ENCODE assay signal across 13 cellular contexts in the genomic region with DNA sequence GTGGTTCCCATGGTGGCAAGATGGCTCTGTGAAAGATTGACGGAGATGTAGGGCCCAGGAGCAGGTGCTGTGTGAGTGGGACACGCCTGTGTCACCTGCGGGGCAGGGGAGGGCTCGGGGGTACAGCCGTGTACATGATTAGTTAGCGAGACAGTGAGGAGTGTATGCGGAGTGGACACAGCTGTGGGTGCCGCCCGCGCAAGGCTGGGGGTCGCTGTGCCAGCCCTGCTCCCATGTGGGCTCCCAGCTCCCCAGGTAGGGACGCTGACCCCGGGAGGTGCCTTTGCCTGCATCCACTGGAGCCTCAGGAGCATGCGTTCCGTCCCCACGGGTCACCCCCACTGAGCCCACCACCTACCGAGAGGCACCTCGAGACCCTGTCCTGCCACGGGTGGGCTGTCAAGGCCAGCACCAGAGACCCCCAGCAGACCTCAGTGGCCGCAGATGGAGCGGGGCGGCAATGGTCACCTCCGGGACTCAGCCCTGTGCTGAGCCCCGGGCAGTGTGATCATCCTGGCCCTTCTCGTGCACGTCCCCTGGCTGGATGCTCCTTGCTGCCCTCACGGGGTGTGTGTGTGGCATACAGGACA. TPM values are rescaled to one million over a fixed set of nuclear protein-coding genes. Genes with fewer than 3 reads are reported as not detected.
DNase-seq lines count a peak whose midpoint lies in the region; ATAC-seq, FAIRE-seq and TF ChIP-seq lines count a peak whose summit lies in the region.
"Had no signal": no experiment of that assay in that cellular context is flagged by ENCODE, and none has a peak within 500 bp of the region (broad histone marks: within the 10 kb centered on the region; RNA-seq: fewer than 3 reads in every experiment).

No MANE protein-coding gene starts in this region.

- no peaks in the 10 kb centered on the region for H3K36me3 ChIP-seq in breast epithelium
- H3K36me3 ChIP-seq in HepG2 (replicated peaks in 1 of 2; ENCODE audit: control insufficient read depth in 1 of 2, insufficient read depth in 2 of 2, low read length in 2 of 2): peaks cover 13 to 15% of the 10 kb centered on the region in 2 experiments; a peak in 4 of 5 replicates
- H3K36me3 ChIP-seq in transverse colon: no peaks in the 10 kb centered on the region

- peak overlapping the region; percentile 35 for H3K27ac Mint-ChIP-seq in MCF 10A (ENCODE audit: low read depth, unreplicated experiment)

- no peaks in the 10 kb centered on the region for H3K4me1 Mint-ChIP-seq in MCF 10A (ENCODE audit: insufficient read depth, unreplicated experiment)

- 92% methylated on average over 16 of the region's 27 CpGs for WGBS in HepG2 (ENCODE audit: low lambda C conversion rate)
- 72% methylated on average over 25 of the region's 27 CpGs; no CpG with 5 or more reads in 1 of the 2 donors for WGBS in transverse colon (ENCODE audit: low coverage in 1 of 2), 2 donors

- peak overlapping the region; percentile 99; the same call in 1 of the 2 replicates for H3K4me2 ChIP-seq in HepG2 (ENCODE audit: low read depth, low read length)

- no peak for TF ChIP-seq RAD21 in HepG2 (CRISPR knock-in tag; IDR thresholded peaks at IDR 0.05)

- intact Hi-C loops in MCF 10A (cut with micrococcal nuclease): no loop called here
- intact Hi-C loops in breast epithelium (cut with DNase I; ENCODE audit: low total_unique reads): no loop called here
- intact Hi-C loops in HepG2 (cut with micrococcal nuclease; ENCODE audit: unreplicated experiment): loop anchor here (5.0 kb wide), 1 partner anchor 32 kb away; a partner anchor contains a TSS
- intact Hi-C loops in transverse colon (cut with DNase I; ENCODE audit: low total_unique reads): no loop called here

- no peak for ATAC-seq in HepG2

- TF ChIP-seq POLR2A in breast epithelium (IDR thresholded peaks at IDR 0.05): no peak
- no peak for TF ChIP-seq POLR2A in HepG2 (IDR thresholded peaks at IDR 0.05; ENCODE audit: insufficient read depth in 1 of 2, low read depth in 2 of 2, low read length in 2 of 2)
- peak; percentile 64 for TF ChIP-seq POLR2A in transverse colon (IDR thresholded peaks at IDR 0.05)

- H3K9me3 ChIP-seq in breast epithelium: no peaks in the 10 kb centered on the region
- no peaks in the 10 kb centered on the region for H3K9me3 ChIP-seq in HepG2 (ENCODE audit: low read length)
- no peaks in the 10 kb centered on the region for H3K9me3 ChIP-seq in transverse colon
- H3K9me3 ChIP-seq: tibial nerve had no signal

- no peaks in the 10 kb centered on the region for H3K27me3 Mint-ChIP-seq in MCF 10A (ENCODE audit: insufficient read depth, unreplicated experiment)

- TF ChIP-seq CTCF in MCF 10A (IDR thresholded peaks at IDR 0.05; ENCODE audit: unreplicated experiment) (no peak), breast epithelium (IDR thresholded peaks at IDR 0.05) (no peak), HepG2 (CRISPR knock-in tag; IDR thresholded peaks at IDR 0.05) (no peak), transverse colon (IDR thresholded peaks at IDR 0.05) (peak in 1 of 5 experiments; percentile 31)

- no peak for FAIRE-seq in HepG2 (lab: Jason Lieb, UNC)

- H4K20me1 ChIP-seq in HepG2 (ENCODE audit: insufficient read depth, low read length): peaks cover 11% of the 10 kb centered on the region; the same call in 1 of the 2 replicates

- POLR2A ChIA-PET in MCF 10A (lab: Yijun Ruan, JAX) (interaction anchor here (0.6 to 1.0 kb wide), 2 partner anchors 109 to 300 kb away, joined by 3 read pairs; a partner anchor contains a TSS), HepG2 (lab: Yijun Ruan, JAX) (interaction anchor here (1.2 to 1.9 kb wide), 3 partner anchors 11 to 50 kb away, joined by 3 to 7 read pairs (median 5); no protein-coding TSS in a partner anchor)

- no peaks in the 10 kb centered on the region for H3K27me3 ChIP-seq in breast epithelium
- no peaks in the 10 kb centered on the region for H3K27me3 ChIP-seq in HepG2 (ENCODE audit: control insufficient read depth in 1 of 2, insufficient read depth in 2 of 2, low read length in 2 of 2)
- no peaks in the 10 kb centered on the region for H3K27me3 ChIP-seq in transverse colon
- H3K27me3 ChIP-seq: tibial nerve had no signal

- no peak overlapping the region for H2AFZ ChIP-seq in HepG2 (ENCODE audit: low read length)
- H2AFZ ChIP-seq: parathyroid adenoma had no signal

- H3K36me3 Mint-ChIP-seq in MCF 10A (ENCODE audit: insufficient read depth, unreplicated experiment): peaks cover 40% of the 10 kb centered on the region

- H3K9ac ChIP-seq in HepG2 (ENCODE audit: insufficient read depth, low read depth, low read length): no peak overlapping the region
- H3K9ac ChIP-seq: parathyroid adenoma had no signal

- H3K4me3 Mint-ChIP-seq in MCF 10A (ENCODE audit: unreplicated experiment): peak overlapping the region; percentile 16

- H3K9me3 Mint-ChIP-seq in MCF 10A (ENCODE audit: unreplicated experiment): no peaks in the 10 kb centered on the region

- in situ Hi-C loops in HepG2 (cut with HindIII; ENCODE audit: extremely low pct_ligation_motif_present, low pct_unique_long_range_greater_than_20kb): no loop called here
- in situ Hi-C loops in transverse colon (cut with MboI; ENCODE audit: low pct_ligation_motif_present in 1 of 4, low pct_unique_long_range_greater_than_20kb in 1 of 4, low sequenced_read_pairs in 3 of 4): no loop called here

- H3K79me2 ChIP-seq in HepG2 (ENCODE audit: insufficient read depth, low read length): peaks cover 76% of the 10 kb centered on the region

- BruUV-seq in MCF 10A (replicated peaks; lab: Mats Ljungman, UMichigan) (no TSS peak), HepG2 (replicated peaks; lab: Mats Ljungman, UMichigan) (no TSS peak)

- DNase-seq in MCF 10A (ENCODE audit: unreplicated experiment) (no peak), breast epithelium (ENCODE audit: low spot score in 2 of 2) (no peak), HepG2 (ENCODE audit: low spot score) (no peak), transverse colon (no peak), cerebellum (ENCODE audit: low spot score) (no peak), hepatic stellate cell (ENCODE audit: low spot score) (no peak)
- DNase-seq: activated naive CD4-positive, alpha-beta T cell treated with anti-CD3 and anti-CD28 coated beads, Interleukin-2, amount 50 U/mL, for 16 hours had no signal

- no peak overlapping the region for H3K4me3 ChIP-seq in breast epithelium
- H3K4me3 ChIP-seq in HepG2 (replicated peaks in 1 of 3; ENCODE audit: insufficient read depth in 1 of 3, low read depth in 2 of 3, low read length in 3 of 3): no peak overlapping the region
- peak overlapping the region in 3 of 4 donors; percentile 21 to 49 (median 26) for H3K4me3 ChIP-seq in transverse colon
- H3K4me3 ChIP-seq: tibial nerve had no signal

- H3K27ac ChIP-seq in breast epithelium (no peak overlapping the region), HepG2 (ENCODE audit: extremely low read length, insufficient read depth, low read length) (no peak overlapping the region), transverse colon (peak overlapping the region; percentile 87 to 94 (median 91))
- H3K27ac ChIP-seq: 22Rv1, parathyroid adenoma, VCaP had no signal

- CTCF ChIA-PET in MCF 10A (lab: Yijun Ruan, JAX): interaction anchor here (0.6 kb wide), 1 partner anchor 103 kb away, joined by 3 read pairs; no protein-coding TSS in a partner anchor
- CTCF ChIA-PET in HepG2 (lab: Yijun Ruan, JAX; ENCODE audit: low intra/inter-chr PET ratio, low total read pairs): no interaction called here

- H3K4me1 ChIP-seq in breast epithelium (peaks cover 0 to 2% of the 10 kb centered on the region in 2 donors), HepG2 (ENCODE audit: insufficient read depth, low read length) (peaks cover 44% of the 10 kb centered on the region), transverse colon (peaks cover 14 to 50% (median 40%) of the 10 kb centered on the region in 4 donors)
- H3K4me1 ChIP-seq: parathyroid adenoma had no signal

- no peak for TF ChIP-seq EP300 in HepG2 (IDR thresholded peaks at IDR 0.05; ENCODE audit: low read depth in 2 of 2, low read length in 2 of 2)
- TF ChIP-seq EP300 in HepG2 (CRISPR knock-in tag; IDR thresholded peaks at IDR 0.05; ENCODE audit: borderline replicate concordance): no peak
- TF ChIP-seq EP300 in transverse colon (IDR thresholded peaks at IDR 0.05; ENCODE audit: low read depth): no peak

RNA-seq across cellular contexts. Expression of a gene that starts 7.4 kb away (rescaled TPM):
- 68.2 and 81.1 TPM in 2 replicates for total RNA-seq in MCF 10A (2022)
- 10 to 100 TPM; 15.4 to 27.2 (median 15.5) TPM for total RNA-seq in breast epithelium
- 15.0 and 24.5 TPM in 2 replicates for total RNA-seq in HepG2 (2016; rRNA removed; fragmentation: Illumina TruSeq; extraction: Trizol)
- 4.2 and 4.4 TPM in 2 replicates for total RNA-seq in HepG2 (2016; cell fraction: cytosol; rRNA removed; fragmentation: Illumina TruSeq; extraction: Trizol; ENCODE audit: low read depth)
- total RNA-seq in HepG2 (2016; cell fraction: insoluble cytoplasmic fraction; rRNA removed; fragmentation: Illumina TruSeq; extraction: Trizol): 12.6 and 24.1 TPM in 2 replicates
- total RNA-seq in HepG2 (2016; cell fraction: membrane; rRNA removed; fragmentation: Illumina TruSeq; extraction: Trizol): 16.3 and 16.4 TPM in 2 replicates
- total RNA-seq in HepG2 (2016; cell fraction: nucleus; rRNA removed; fragmentation: Illumina TruSeq; extraction: Trizol): 14.9 and 20.4 TPM in 2 replicates
- 14.9 and 22.2 TPM in 2 replicates for polyA plus RNA-seq in HepG2 (2011; rRNA removed)
- polyA plus RNA-seq in HepG2 (2011; cell fraction: cytosol; rRNA removed): 11.3 and 22.6 TPM in 2 replicates
- 103 and 145 TPM in 2 replicates for polyA plus RNA-seq in HepG2 (2011; cell fraction: nucleus; rRNA removed)
- 17.6 and 19.5 TPM in 2 replicates for polyA plus RNA-seq in HepG2 (2012)
- polyA plus RNA-seq in HepG2 (2016; cell fraction: cytosol; fragmentation: Illumina TruSeq; extraction: Trizol; ENCODE audit: low read depth): 5.8 and 6.0 TPM in 2 replicates
- polyA plus RNA-seq in HepG2 (2016; cell fraction: insoluble cytoplasmic fraction; fragmentation: Illumina TruSeq; extraction: Trizol; ENCODE audit: low read depth): 20.7 and 26.7 TPM in 2 replicates
- polyA plus RNA-seq in HepG2 (2016; cell fraction: membrane; fragmentation: Illumina TruSeq; extraction: Trizol; ENCODE audit: low read depth): 16.3 and 19.3 TPM in 2 replicates
- polyA plus RNA-seq in HepG2 (2016; cell fraction: nucleus; fragmentation: Illumina TruSeq; extraction: Trizol; ENCODE audit: insufficient read depth, low read depth): 67.7 and 68.0 TPM in 2 replicates
- 22.1 and 60.1 TPM in 2 replicates for polyA minus RNA-seq in HepG2 (2011; rRNA and poly(A)+ RNA removed; ENCODE audit: low replicate concordance)
- 39.5 and 41.1 TPM in 2 replicates for polyA minus RNA-seq in HepG2 (2011; cell fraction: cytosol; rRNA and poly(A)+ RNA removed)
- polyA minus RNA-seq in HepG2 (2011; cell fraction: nucleus; rRNA and poly(A)+ RNA removed): 16.0 and 18.4 TPM in 2 replicates
- 100 to 1,000 TPM; 108 to 388 (median 175) TPM for total RNA-seq in transverse colon
- total RNA-seq in cerebellum: 17.0 TPM

RNA-seq across cellular contexts. Expression of a gene that starts 25.2 kb away (rescaled TPM):
- not detected in 2 replicates for total RNA-seq in MCF 10A (2022)
- total RNA-seq in breast epithelium: not detected
- 0.07 TPM in 1 of 2 replicates, not detected in the other for total RNA-seq in HepG2 (2016; rRNA removed; fragmentation: Illumina TruSeq; extraction: Trizol)
- total RNA-seq in HepG2 (2016; cell fraction: cytosol; rRNA removed; fragmentation: Illumina TruSeq; extraction: Trizol; ENCODE audit: low read depth): not detected in 2 replicates
- total RNA-seq in HepG2 (2016; cell fraction: insoluble cytoplasmic fraction; rRNA removed; fragmentation: Illumina TruSeq; extraction: Trizol): not detected in 2 replicates
- total RNA-seq in HepG2 (2016; cell fraction: membrane; rRNA removed; fragmentation: Illumina TruSeq; extraction: Trizol): not detected in 2 replicates
- not detected in 2 replicates for total RNA-seq in HepG2 (2016; cell fraction: nucleus; rRNA removed; fragmentation: Illumina TruSeq; extraction: Trizol)
- polyA plus RNA-seq in HepG2 (2011; rRNA removed): 0.16 and 0.38 TPM in 2 replicates
- polyA plus RNA-seq in HepG2 (2011; cell fraction: cytosol; rRNA removed): 0.23 and 0.28 TPM in 2 replicates
- 0.81 and 1.2 TPM in 2 replicates for polyA plus RNA-seq in HepG2 (2011; cell fraction: nucleus; rRNA removed)
- 0.63 and 0.74 TPM in 2 replicates for polyA plus RNA-seq in HepG2 (2012)
- polyA plus RNA-seq in HepG2 (2016; cell fraction: cytosol; fragmentation: Illumina TruSeq; extraction: Trizol; ENCODE audit: low read depth): not detected in 2 replicates
- not detected in 2 replicates for polyA plus RNA-seq in HepG2 (2016; cell fraction: insoluble cytoplasmic fraction; fragmentation: Illumina TruSeq; extraction: Trizol; ENCODE audit: low read depth)
- not detected in 2 replicates for polyA plus RNA-seq in HepG2 (2016; cell fraction: membrane; fragmentation: Illumina TruSeq; extraction: Trizol; ENCODE audit: low read depth)
- polyA plus RNA-seq in HepG2 (2016; cell fraction: nucleus; fragmentation: Illumina TruSeq; extraction: Trizol; ENCODE audit: insufficient read depth, low read depth): not detected in 2 replicates
- 0.12 TPM in 1 of 2 replicates, not detected in the other for polyA minus RNA-seq in HepG2 (2011; rRNA and poly(A)+ RNA removed; ENCODE audit: low replicate concordance)
- 0.35 and 0.40 TPM in 2 replicates for polyA minus RNA-seq in HepG2 (2011; cell fraction: cytosol; rRNA and poly(A)+ RNA removed)
- not detected in 2 replicates for polyA minus RNA-seq in HepG2 (2011; cell fraction: nucleus; rRNA and poly(A)+ RNA removed)
- total RNA-seq in transverse colon: not detected
- 2.7 TPM for total RNA-seq in cerebellum
- total RNA-seq: epithelial cell of proximal tubule, lung microvascular endothelial cell, tibial nerve had no signal

RNA-seq across cellular contexts. Expression of a gene that starts 31.9 kb away (rescaled TPM):
- total RNA-seq in MCF 10A (2022) (not detected in 2 replicates), breast epithelium (1 to 10 TPM in 1 of 3 donors, under 1 TPM in 2; 0.32 to 1.9 (median 0.66) TPM), HepG2 (2016; rRNA removed; fragmentation: Illumina TruSeq; extraction: Trizol) (0.40 and 0.48 TPM in 2 replicates), transverse colon (under 1 TPM in 3 of 4 donors, not detected in 1; 0.55 to 0.75 (median 0.64) TPM), cerebellum (0.27 TPM)
- not detected in 2 replicates for total RNA-seq in HepG2 (2016; cell fraction: cytosol; rRNA removed; fragmentation: Illumina TruSeq; extraction: Trizol; ENCODE audit: low read depth)
- total RNA-seq in HepG2 (2016; cell fraction: insoluble cytoplasmic fraction; rRNA removed; fragmentation: Illumina TruSeq; extraction: Trizol): 0.33 and 0.45 TPM in 2 replicates
- total RNA-seq in HepG2 (2016; cell fraction: membrane; rRNA removed; fragmentation: Illumina TruSeq; extraction: Trizol): 0.10 and 0.22 TPM in 2 replicates
- 0.22 TPM in 1 of 2 replicates, not detected in the other for total RNA-seq in HepG2 (2016; cell fraction: nucleus; rRNA removed; fragmentation: Illumina TruSeq; extraction: Trizol)
- 0.59 and 1.1 TPM in 2 replicates for polyA plus RNA-seq in HepG2 (2011; rRNA removed)
- polyA plus RNA-seq in HepG2 (2011; cell fraction: cytosol; rRNA removed): 0.71 and 1.2 TPM in 2 replicates
- polyA plus RNA-seq in HepG2 (2011; cell fraction: nucleus; rRNA removed): 1.3 and 1.7 TPM in 2 replicates
- 1.4 and 1.5 TPM in 2 replicates for polyA plus RNA-seq in HepG2 (2012)
- polyA plus RNA-seq in HepG2 (2016; cell fraction: cytosol; fragmentation: Illumina TruSeq; extraction: Trizol; ENCODE audit: low read depth): 0.09 TPM in 1 of 2 replicates, not detected in the other
- 0.26 TPM in 2 replicates for polyA plus RNA-seq in HepG2 (2016; cell fraction: insoluble cytoplasmic fraction; fragmentation: Illumina TruSeq; extraction: Trizol; ENCODE audit: low read depth)
- polyA plus RNA-seq in HepG2 (2016; cell fraction: membrane; fragmentation: Illumina TruSeq; extraction: Trizol; ENCODE audit: low read depth): not detected in 2 replicates
- not detected in 2 replicates for polyA plus RNA-seq in HepG2 (2016; cell fraction: nucleus; fragmentation: Illumina TruSeq; extraction: Trizol; ENCODE audit: insufficient read depth, low read depth)
- polyA minus RNA-seq in HepG2 (2011; rRNA and poly(A)+ RNA removed; ENCODE audit: low replicate concordance): 1.4 TPM in 1 of 2 replicates, not detected in the other
- 0.40 and 0.88 TPM in 2 replicates for polyA minus RNA-seq in HepG2 (2011; cell fraction: cytosol; rRNA and poly(A)+ RNA removed)
- 0.13 and 0.25 TPM in 2 replicates for polyA minus RNA-seq in HepG2 (2011; cell fraction: nucleus; rRNA and poly(A)+ RNA removed)

RNA-seq across cellular contexts. Expression of a gene that starts 34.8 kb away (rescaled TPM):
- 45.6 and 47.4 TPM in 2 replicates for total RNA-seq in MCF 10A (2022)
- total RNA-seq in breast epithelium: 10 to 100 TPM; 22.2 to 36.1 (median 31.9) TPM
- total RNA-seq in HepG2 (2016; rRNA removed; fragmentation: Illumina TruSeq; extraction: Trizol): 8.4 and 19.7 TPM in 2 replicates
- total RNA-seq in HepG2 (2016; cell fraction: cytosol; rRNA removed; fragmentation: Illumina TruSeq; extraction: Trizol; ENCODE audit: low read depth): 7.5 and 10.0 TPM in 2 replicates
- 7.4 and 18.9 TPM in 2 replicates for total RNA-seq in HepG2 (2016; cell fraction: insoluble cytoplasmic fraction; rRNA removed; fragmentation: Illumina TruSeq; extraction: Trizol)
- 13.0 and 18.2 TPM in 2 replicates for total RNA-seq in HepG2 (2016; cell fraction: membrane; rRNA removed; fragmentation: Illumina TruSeq; extraction: Trizol)
- total RNA-seq in HepG2 (2016; cell fraction: nucleus; rRNA removed; fragmentation: Illumina TruSeq; extraction: Trizol): 16.8 and 19.0 TPM in 2 replicates
- 7.7 and 13.6 TPM in 2 replicates for polyA plus RNA-seq in HepG2 (2011; rRNA removed)
- polyA plus RNA-seq in HepG2 (2011; cell fraction: cytosol; rRNA removed): 7.2 and 11.6 TPM in 2 replicates
- 70.8 and 80.2 TPM in 2 replicates for polyA plus RNA-seq in HepG2 (2011; cell fraction: nucleus; rRNA removed)
- polyA plus RNA-seq in HepG2 (2012): 6.7 and 8.5 TPM in 2 replicates
- polyA plus RNA-seq in HepG2 (2016; cell fraction: cytosol; fragmentation: Illumina TruSeq; extraction: Trizol; ENCODE audit: low read depth): 6.3 and 7.2 TPM in 2 replicates
- polyA plus RNA-seq in HepG2 (2016; cell fraction: insoluble cytoplasmic fraction; fragmentation: Illumina TruSeq; extraction: Trizol; ENCODE audit: low read depth): 6.9 and 8.3 TPM in 2 replicates
- 10.4 and 10.8 TPM in 2 replicates for polyA plus RNA-seq in HepG2 (2016; cell fraction: membrane; fragmentation: Illumina TruSeq; extraction: Trizol; ENCODE audit: low read depth)
- polyA plus RNA-seq in HepG2 (2016; cell fraction: nucleus; fragmentation: Illumina TruSeq; extraction: Trizol; ENCODE audit: insufficient read depth, low read depth): 31.7 and 36.7 TPM in 2 replicates
- 38.0 and 89.1 TPM in 2 replicates for polyA minus RNA-seq in HepG2 (2011; rRNA and poly(A)+ RNA removed; ENCODE audit: low replicate concordance)
- 8.1 and 11.1 TPM in 2 replicates for polyA minus RNA-seq in HepG2 (2011; cell fraction: cytosol; rRNA and poly(A)+ RNA removed)
- polyA minus RNA-seq in HepG2 (2011; cell fraction: nucleus; rRNA and poly(A)+ RNA removed): 13.6 and 14.0 TPM in 2 replicates
- total RNA-seq in transverse colon: 100 to 1,000 TPM in 1 of 4 donors, 10 to 100 TPM in 3; 37.4 to 115 (median 56.0) TPM
- total RNA-seq in cerebellum: 28.9 TPM

RNA-seq across cellular contexts. Expression of a gene that starts 54.9 kb away (rescaled TPM):
- total RNA-seq in MCF 10A (2022) (17.1 and 17.7 TPM in 2 replicates), breast epithelium (10 to 100 TPM; 17.6 to 29.1 (median 20.6) TPM), HepG2 (2016; rRNA removed; fragmentation: Illumina TruSeq; extraction: Trizol) (8.2 and 11.5 TPM in 2 replicates), transverse colon (100 to 1,000 TPM in 2 of 4 donors, 10 to 100 TPM in 2; 54.8 to 111 (median 83.5) TPM), cerebellum (15.9 TPM)
- total RNA-seq in HepG2 (2016; cell fraction: cytosol; rRNA removed; fragmentation: Illumina TruSeq; extraction: Trizol; ENCODE audit: low read depth): 3.9 TPM in 2 replicates
- 7.7 and 10.5 TPM in 2 replicates for total RNA-seq in HepG2 (2016; cell fraction: insoluble cytoplasmic fraction; rRNA removed; fragmentation: Illumina TruSeq; extraction: Trizol)
- total RNA-seq in HepG2 (2016; cell fraction: membrane; rRNA removed; fragmentation: Illumina TruSeq; extraction: Trizol): 9.2 and 9.7 TPM in 2 replicates
- total RNA-seq in HepG2 (2016; cell fraction: nucleus; rRNA removed; fragmentation: Illumina TruSeq; extraction: Trizol): 6.0 and 7.3 TPM in 2 replicates
- 7.7 and 10.6 TPM in 2 replicates for polyA plus RNA-seq in HepG2 (2011; rRNA removed)
- polyA plus RNA-seq in HepG2 (2011; cell fraction: cytosol; rRNA removed): 6.0 and 10.4 TPM in 2 replicates
- polyA plus RNA-seq in HepG2 (2011; cell fraction: nucleus; rRNA removed): 25.9 TPM in 2 replicates
- polyA plus RNA-seq in HepG2 (2012): 7.0 and 9.0 TPM in 2 replicates
- 2.5 and 2.9 TPM in 2 replicates for polyA plus RNA-seq in HepG2 (2016; cell fraction: cytosol; fragmentation: Illumina TruSeq; extraction: Trizol; ENCODE audit: low read depth)
- 8.9 and 11.2 TPM in 2 replicates for polyA plus RNA-seq in HepG2 (2016; cell fraction: insoluble cytoplasmic fraction; fragmentation: Illumina TruSeq; extraction: Trizol; ENCODE audit: low read depth)
- polyA plus RNA-seq in HepG2 (2016; cell fraction: membrane; fragmentation: Illumina TruSeq; extraction: Trizol; ENCODE audit: low read depth): 6.5 and 6.8 TPM in 2 replicates
- 20.2 and 22.4 TPM in 2 replicates for polyA plus RNA-seq in HepG2 (2016; cell fraction: nucleus; fragmentation: Illumina TruSeq; extraction: Trizol; ENCODE audit: insufficient read depth, low read depth)
- 15.3 and 16.9 TPM in 2 replicates for polyA minus RNA-seq in HepG2 (2011; rRNA and poly(A)+ RNA removed; ENCODE audit: low replicate concordance)
- 5.5 and 7.3 TPM in 2 replicates for polyA minus RNA-seq in HepG2 (2011; cell fraction: cytosol; rRNA and poly(A)+ RNA removed)
- polyA minus RNA-seq in HepG2 (2011; cell fraction: nucleus; rRNA and poly(A)+ RNA removed): 3.4 and 4.0 TPM in 2 replicates

Comparison
In these comparisons a context has a peak if more than half of its experiments do, and no peak if none do; other contexts are left out.
1. H3K27ac ChIP-seq: peak in transverse colon (4 of 4); none in breast epithelium (0 of 2) and HepG2 (single experiment).
2. H3K4me3 ChIP-seq: peak in transverse colon (3 of 4); none in breast epithelium (0 of 3) and HepG2 (0 of 3).